ENCODE assay signal across 12 cellular contexts in the genomic region with DNA sequence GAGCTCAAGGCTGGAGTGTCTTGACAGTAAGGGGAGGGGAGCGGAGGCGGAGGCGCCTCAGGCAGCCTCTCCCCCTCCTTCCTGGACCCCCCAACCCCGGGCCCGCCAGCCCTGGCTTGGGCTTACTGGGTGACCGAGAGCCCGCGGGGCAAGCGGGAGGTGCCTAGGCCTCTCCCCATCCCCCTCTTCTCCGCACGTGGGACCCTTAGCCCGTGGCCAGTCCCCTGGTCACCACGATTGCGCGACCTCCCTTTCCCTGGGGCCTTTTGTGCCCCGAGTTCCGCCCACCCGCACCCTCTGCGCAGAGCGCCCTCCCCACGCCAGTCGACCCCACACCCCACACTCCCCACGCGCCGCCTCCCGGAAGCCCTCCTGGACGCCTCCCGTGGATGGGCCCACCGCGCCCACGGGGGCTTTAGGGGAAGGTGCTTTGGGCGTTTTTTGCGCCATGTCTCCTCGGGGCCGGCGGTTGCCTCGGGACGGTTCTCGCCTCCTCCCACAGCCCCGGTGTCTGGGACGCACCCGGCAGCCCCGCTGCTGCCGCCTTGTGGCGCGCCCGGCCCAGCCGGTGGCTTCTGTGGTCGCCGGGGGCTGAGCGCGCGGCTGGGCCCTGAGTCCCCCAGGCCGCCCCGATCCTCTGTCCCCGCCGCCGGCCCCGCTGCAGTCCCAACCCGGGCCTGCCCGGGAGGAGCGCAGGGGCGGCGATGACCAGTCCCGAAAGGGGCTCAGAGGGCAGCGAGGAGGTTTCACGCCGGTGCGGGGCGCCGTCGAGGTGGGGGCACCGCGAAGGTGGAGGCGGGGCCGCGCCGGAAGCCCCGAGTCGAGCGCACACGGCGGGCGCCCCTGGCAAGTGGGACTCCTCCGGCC. TPM values are rescaled to one million over a fixed set of nuclear protein-coding genes. Genes with fewer than 3 reads are reported as not detected.
DNase-seq lines count a peak whose midpoint lies in the region; ATAC-seq and TF ChIP-seq lines count a peak whose summit lies in the region.
"Had no signal": no experiment of that assay in that cellular context is flagged by ENCODE, and none has a peak within 500 bp of the region (broad histone marks: within the 10 kb centered on the region; RNA-seq: fewer than 3 reads in every experiment).

No MANE protein-coding gene starts in this region.

- H2BK12ac ChIP-seq in neuronal stem cell (ENCODE audit: low read length), result peak overlapping the region; percentile 84

- H2AFZ ChIP-seq in neuronal stem cell (ENCODE audit: low read length), result no peak overlapping the region
- H2AFZ ChIP-seq: PC-9 had no signal

- H3K4me2 ChIP-seq in DOHH2 (ENCODE audit: low read length) (no peak overlapping the region; the same call in 1 of the 2 replicates), neuronal stem cell (ENCODE audit: insufficient read depth, low read length, poor library complexity, severe bottlenecking) (peak overlapping the region; percentile 76)
- H3K4me2 ChIP-seq: PC-9 had no signal

- H3K4ac ChIP-seq in neuronal stem cell (ENCODE audit: low read length), result no peak overlapping the region

- peak overlapping the region; percentile 31 for H3K23ac ChIP-seq in neuronal stem cell (ENCODE audit: low read depth, low read length, poor library complexity)

- H2BK5ac ChIP-seq in neuronal stem cell (ENCODE audit: low read length), result peak overlapping the region; percentile 82

- TF ChIP-seq CTCF in DOHH2 (IDR thresholded peaks at IDR 0.05; ENCODE audit: low read depth, low read length, poor library complexity, severe bottlenecking) (peak; percentile 39), RWPE1 (conservative IDR thresholded peaks at IDR 0.05; ENCODE audit: low read depth) (no peak)

- H3K36me3 ChIP-seq in DOHH2 (ENCODE audit: control insufficient read depth, low read length) (peaks cover 22% of the 10 kb centered on the region), neuronal stem cell (replicated peaks in 1 of 2; ENCODE audit: control insufficient read depth in 2 of 2, insufficient read depth in 2 of 2, low read length in 2 of 2) (peaks cover 0 to 7% of the 10 kb centered on the region in 2 donors)
- H3K36me3 ChIP-seq: adrenal gland had no signal

- DNase-seq in RWPE1 (ENCODE audit: low spot score), result no peak
- DNase-seq in germinal center (ENCODE audit: low spot score), result peak; percentile 68
- no peak for DNase-seq in neuronal stem cell (ENCODE audit: low spot score)
- no peak for DNase-seq in AG08396 (ENCODE audit: low spot score)
- DNase-seq in NK-92 treated with Interleukin-12 subunit alpha and Interleukin-12 subunit beta, amount 100 ng/mL, for 24 hours (lab: John Stamatoyannopoulos, UW), result no peak
- DNase-seq: activated CD4-positive, alpha-beta T cell treated with anti-CD3 and anti-CD28 coated beads for 48 hours; DMS79; PC-9 had no signal

- H3K9me2 ChIP-seq in DOHH2 (replicated peaks; ENCODE audit: control insufficient read depth, low read length), result no peaks in the 10 kb centered on the region

- peaks cover 21% of the 10 kb centered on the region for H3F3A ChIP-seq in DOHH2 (ENCODE audit: control insufficient read depth, insufficient read depth)

- no peak for ATAC-seq in GM21423 (IDR thresholded peaks at IDR 0.05; ENCODE audit: unreplicated experiment)
- ATAC-seq in GM19467 (IDR thresholded peaks at IDR 0.05; ENCODE audit: unreplicated experiment), result no peak

- CTCF ChIA-PET in RWPE1 (lab: Yijun Ruan, JAX), result interaction anchor here (0.6 kb wide), 1 partner anchor 9 kb away, joined by 4 read pairs; no protein-coding TSS in a partner anchor

- peak overlapping the region; percentile 65 for H4K8ac ChIP-seq in neuronal stem cell (ENCODE audit: low read depth, low read length)

- H4K20me1 ChIP-seq in DOHH2 (ENCODE audit: control insufficient read depth, insufficient read depth, low read depth, low read length), result no peaks in the 10 kb centered on the region

- H3K18ac ChIP-seq in neuronal stem cell (ENCODE audit: low read length), result peak overlapping the region; percentile 99

- H3K79me1 ChIP-seq in neuronal stem cell (ENCODE audit: low read depth, low read length), result peaks cover 5% of the 10 kb centered on the region

- H3K79me2 ChIP-seq in DOHH2 (ENCODE audit: control insufficient read depth, low read length), result peaks cover 9% of the 10 kb centered on the region; the same call in 1 of the 2 replicates

- peak overlapping the region; percentile 88 for H3K9ac ChIP-seq in neuronal stem cell (ENCODE audit: low read depth, low read length, poor library complexity)

- peak overlapping the region; percentile 98 for H2AK5ac ChIP-seq in neuronal stem cell (ENCODE audit: low read depth, low read length)

- WGBS in neuronal stem cell (ENCODE audit: extremely low coverage in 2 of 2, insufficient read length in 2 of 2, insufficient replicate concordance in 1 of 2), 2 donors, result no CpG with 5 or more reads among the region's 85 CpGs

- H2BK15ac ChIP-seq in neuronal stem cell (ENCODE audit: low read length), result peak overlapping the region; percentile 94

- no peaks in the 10 kb centered on the region for H3K9me3 ChIP-seq in DOHH2 (ENCODE audit: control insufficient read depth, insufficient read depth, low read length)
- peaks cover 3 to 12% of the 10 kb centered on the region in 2 donors for H3K9me3 ChIP-seq in neuronal stem cell (replicated peaks in 1 of 2; ENCODE audit: control insufficient read depth in 2 of 2, insufficient read depth in 1 of 2, low read depth in 1 of 2, low read length in 2 of 2)
- H3K9me3 ChIP-seq: adrenal gland had no signal

- H3K27me3 ChIP-seq in DOHH2 (ENCODE audit: control insufficient read depth, low read length), result no peaks in the 10 kb centered on the region
- peaks cover 0 to 39% (median 9%) of the 10 kb centered on the region in 3 experiments for H3K27me3 ChIP-seq in neuronal stem cell (ENCODE audit: control insufficient read depth in 3 of 3, insufficient read depth in 3 of 3, low read depth in 1 of 3, low read length in 3 of 3)

- peak overlapping the region; percentile 81 for H2BK120ac ChIP-seq in neuronal stem cell (ENCODE audit: low read depth, low read length)

- H3K4me1 ChIP-seq in DOHH2 (ENCODE audit: control insufficient read depth, low read length) (peaks cover 92% of the 10 kb centered on the region), neuronal stem cell (ENCODE audit: control insufficient read depth in 2 of 2, insufficient read depth in 1 of 2, low read depth in 1 of 2, low read length in 2 of 2) (peaks cover 11 to 22% of the 10 kb centered on the region in 2 donors)

- no peak overlapping the region for H3K27ac ChIP-seq in DOHH2 (ENCODE audit: low read depth, low read length)
- peak overlapping the region; percentile 94 for H3K27ac ChIP-seq in RWPE1
- no peak overlapping the region for H3K27ac ChIP-seq in neuronal stem cell (replicated peaks; ENCODE audit: low read length)
- H3K27ac ChIP-seq: adrenal gland, PC-9 had no signal

- no peak overlapping the region for H4K91ac ChIP-seq in neuronal stem cell (ENCODE audit: low read depth, low read length, poor library complexity)

- H3K14ac ChIP-seq in neuronal stem cell (ENCODE audit: low read length), result peak overlapping the region; percentile 94

- POLR2A ChIA-PET in RWPE1 (lab: Yijun Ruan, JAX; ENCODE audit: low non-redundant PET), result interaction anchor here (0.6 kb wide), 1 partner anchor 21 kb away, joined by 5 read pairs; the partner anchor contains the start of gene NRARP

- H3K4me3 ChIP-seq in DOHH2 (ENCODE audit: low read length), result no peak overlapping the region
- peak overlapping the region in 1 of 2 donors; percentile 81 for H3K4me3 ChIP-seq in neuronal stem cell (ENCODE audit: low read length in 2 of 2)
- H3K4me3 ChIP-seq: adrenal gland, PC-9 had no signal

RNA-seq across cellular contexts. Expression of gene TOR4A, which starts 3.2 kb away (rescaled TPM):
- polyA plus RNA-seq in neuronal stem cell (2013, experiment 1 of 2), result 3.1 TPM
- 3.0 TPM for polyA plus RNA-seq in neuronal stem cell (2013, experiment 2 of 2)

RNA-seq across cellular contexts. Expression of gene NRARP, which starts 21.4 kb away (rescaled TPM):
- polyA plus RNA-seq in neuronal stem cell (2013, experiment 1 of 2), result 51.2 TPM
- polyA plus RNA-seq in neuronal stem cell (2013, experiment 2 of 2), result 51.6 TPM

RNA-seq across cellular contexts. Expression of gene NELFB, which starts 25.6 kb away (rescaled TPM):
- polyA plus RNA-seq in neuronal stem cell (2013, experiment 1 of 2), result 45.7 TPM
- 46.2 TPM for polyA plus RNA-seq in neuronal stem cell (2013, experiment 2 of 2)

RNA-seq across cellular contexts. Expression of gene STPG3, which starts 29.6 kb away (rescaled TPM):
- 0.07 TPM for polyA plus RNA-seq in neuronal stem cell (2013, experiment 1 of 2)
- polyA plus RNA-seq in neuronal stem cell (2013, experiment 2 of 2), result not detected

RNA-seq across cellular contexts. Expression of gene TUBB4B, which starts 39.6 kb away (rescaled TPM):
- 358 TPM for polyA plus RNA-seq in neuronal stem cell (2013, experiment 1 of 2)
- 354 TPM for polyA plus RNA-seq in neuronal stem cell (2013, experiment 2 of 2)
